9 cellular contexts compared by ENCODE assay signal in genomic region chr9:77952641-77953341, GRCh38.
DNase-seq lines count a peak whose midpoint lies in the region; ATAC-seq and TF ChIP-seq lines count a peak whose summit lies in the region.
"Had no signal": no experiment of that assay in that cellular context is flagged by ENCODE, and none has a peak within 500 bp of the region (broad histone marks: within the 10 kb centered on the region; RNA-seq: fewer than 3 reads in every experiment).

No MANE protein-coding gene starts in this region.

- H2AFZ ChIP-seq in OCI-LY3 (ENCODE audit: low read depth, low read length): peak overlapping the region; percentile 26; the same call in 1 of the 2 replicates

- H4K20me1 ChIP-seq in OCI-LY3 (ENCODE audit: insufficient read depth, low read length): no peaks in the 10 kb centered on the region

- no peak for TF ChIP-seq CTCF in OCI-LY3 (IDR thresholded peaks at IDR 0.05; ENCODE audit: low read depth, low read length)

- no peaks in the 10 kb centered on the region for H3K9me3 Mint-ChIP-seq in activated T-cell treated with anti-CD3 and anti-CD28 coated beads, Interleukin-2, amount 50 U/mL, for 4 hours

- no peak overlapping the region for H3K27ac ChIP-seq in OCI-LY3 (ENCODE audit: low read length)

- H3K4me1 Mint-ChIP-seq in activated T-cell treated with anti-CD3 and anti-CD28 coated beads, Interleukin-2, amount 50 U/mL, for 4 hours (ENCODE audit: low read depth): peaks cover 38% of the 10 kb centered on the region

- DNase-seq in ELR (ENCODE audit: low read depth) (peak; percentile 65), fibroblast of the conjunctiva (ENCODE audit: low read depth) (peak; percentile 16), inferior parietal cortex (ENCODE audit: extremely low spot score) (no peak)
- DNase-seq in activated T-cell treated with anti-CD3 and anti-CD28 coated beads, Interleukin-2, amount 50 U/mL, for 4 hours: no peak
- DNase-seq: cortex of kidney had no signal

- H3K4me1 ChIP-seq in OCI-LY3 (ENCODE audit: low read length) (peaks cover 19% of the 10 kb centered on the region), skeletal muscle satellite cell (ENCODE audit: control insufficient read depth, insufficient read depth, low read length) (peaks cover 38% of the 10 kb centered on the region)

- H3K27me3 ChIP-seq in OCI-LY3 (ENCODE audit: low read depth, low read length): no peaks in the 10 kb centered on the region
- H3K27me3 ChIP-seq in skeletal muscle satellite cell (ENCODE audit: control insufficient read depth, insufficient read depth, low read length): no peaks in the 10 kb centered on the region

- no peaks in the 10 kb centered on the region for H3K79me2 ChIP-seq in OCI-LY3 (ENCODE audit: low read length)

- no peaks in the 10 kb centered on the region for H3K36me3 Mint-ChIP-seq in activated T-cell treated with anti-CD3 and anti-CD28 coated beads, Interleukin-2, amount 50 U/mL, for 4 hours (ENCODE audit: insufficient read depth)

- H3K36me3 ChIP-seq in OCI-LY3 (replicated peaks; ENCODE audit: low read depth, low read length) (no peaks in the 10 kb centered on the region), skeletal muscle satellite cell (ENCODE audit: insufficient read depth, low read length) (no peaks in the 10 kb centered on the region)

- H3K4me2 ChIP-seq in OCI-LY3 (ENCODE audit: low read length) (no peak overlapping the region), skeletal muscle satellite cell (ENCODE audit: low read length) (peak overlapping the region; percentile 75)

- ATAC-seq in GM18907 (IDR thresholded peaks at IDR 0.05; ENCODE audit: unreplicated experiment) (no peak), GM18867 (IDR thresholded peaks at IDR 0.05; ENCODE audit: unreplicated experiment) (no peak)
- no peak for ATAC-seq in activated T-cell treated with anti-CD3 and anti-CD28 coated beads, Interleukin-2, amount 50 U/mL, for 4 hours

- no peaks in the 10 kb centered on the region for H3K27me3 Mint-ChIP-seq in activated T-cell treated with anti-CD3 and anti-CD28 coated beads, Interleukin-2, amount 50 U/mL, for 4 hours (ENCODE audit: low read depth)

- no peak overlapping the region for H3K4me3 ChIP-seq in OCI-LY3 (ENCODE audit: low read length)
- H3K4me3 ChIP-seq in skeletal muscle satellite cell (ENCODE audit: low read length): peak overlapping the region; percentile 42

- H3K4me3 Mint-ChIP-seq in activated T-cell treated with anti-CD3 and anti-CD28 coated beads, Interleukin-2, amount 50 U/mL, for 4 hours: no peak overlapping the region

- H3K9ac ChIP-seq in OCI-LY3 (ENCODE audit: low read length) (no peak overlapping the region), skeletal muscle satellite cell (ENCODE audit: low read depth, low read length) (peak overlapping the region; percentile 27)

- H3K9me3 ChIP-seq in OCI-LY3 (ENCODE audit: insufficient read depth, low read length) (no peaks in the 10 kb centered on the region), skeletal muscle satellite cell (replicated peaks; ENCODE audit: low read length) (no peaks in the 10 kb centered on the region)

Comparison
In these comparisons a context has a peak if more than half of its experiments do, and no peak if none do; other contexts are left out.
1. DNase-seq: peak in ELR (single experiment) and fibroblast of the conjunctiva (single experiment); none in inferior parietal cortex (single experiment) and activated T-cell treated with anti-CD3 and anti-CD28 coated beads, Interleukin-2, amount 50 U/mL, for 4 hours (single experiment).